In genomic region chr3:126961191-126961790, GRCh38 we compare ENCODE assay signal across 9 cellular contexts. TPM values are rescaled to one million over a fixed set of nuclear protein-coding genes. Genes with fewer than 3 reads are reported as not detected.
DNase-seq lines count a peak whose midpoint lies in the region; ATAC-seq and TF ChIP-seq lines count a peak whose summit lies in the region.
"Had no signal": no experiment of that assay in that cellular context is flagged by ENCODE, and none has a peak within 500 bp of the region (broad histone marks: within the 10 kb centered on the region; RNA-seq: fewer than 3 reads in every experiment).

No MANE protein-coding gene starts in this region.

- H3K27ac Mint-ChIP-seq in activated B cell treated with CpG ODN at 0.5 μM for 24 hours, result peak overlapping the region; percentile 24

- H3K27me3 Mint-ChIP-seq in activated B cell treated with CpG ODN at 0.5 μM for 24 hours, result no peaks in the 10 kb centered on the region

- H3K9me3 Mint-ChIP-seq in activated B cell treated with CpG ODN at 0.5 μM for 24 hours, result no peaks in the 10 kb centered on the region

- H3K36me3 Mint-ChIP-seq in activated B cell treated with CpG ODN at 0.5 μM for 24 hours (ENCODE audit: low read depth), result no peaks in the 10 kb centered on the region

- POLR2A ChIA-PET in activated B cell treated with CpG ODN at 0.5 μM for 24 hours (lab: Charles Lee), result interaction anchor here (0.6 to 2.8 kb wide), 6 partner anchors 8 to 66 kb away, joined by 3 to 20 read pairs (median 4); no protein-coding TSS in a partner anchor

- CTCF ChIA-PET in activated B cell treated with CpG ODN at 0.5 μM for 24 hours (lab: Charles Lee), result interaction anchor here (0.8 to 1.8 kb wide), 6 partner anchors 12 to 210 kb away, joined by 3 to 7 read pairs (median 4); partner anchors contain the start of gene PLXNA1

- H3K27ac ChIP-seq in layer of hippocampus (ENCODE audit: low read depth, low read length), result peak overlapping the region; percentile 32

- peak; percentile 77 for DNase-seq in AG08396 (ENCODE audit: low spot score)
- DNase-seq in activated B cell treated with CpG ODN at 0.5 μM for 24 hours, result no peak
- no peak for DNase-seq in effector CD8-positive, alpha-beta T cell (lab: John Stamatoyannopoulos, UW)
- DNase-seq in SW480 (ENCODE audit: low spot score), result no peak
- DNase-seq: NCI-H2029 had no signal

- no peak for TF ChIP-seq CTCF in activated B cell treated with CpG ODN at 0.5 μM for 24 hours (IDR thresholded peaks at IDR 0.05)

- no peak overlapping the region for H3K4me3 Mint-ChIP-seq in activated B cell treated with CpG ODN at 0.5 μM for 24 hours

- ATAC-seq in GM21825 (IDR thresholded peaks at IDR 0.05; ENCODE audit: unreplicated experiment) (peak; percentile 63), activated B cell treated with CpG ODN at 0.5 μM for 24 hours (ENCODE audit: low read depth) (peak; percentile 97), GM21619 (IDR thresholded peaks at IDR 0.05; ENCODE audit: unreplicated experiment) (no peak), GM18520 (IDR thresholded peaks at IDR 0.05; ENCODE audit: unreplicated experiment) (no peak)

- intact Hi-C loops in activated B cell treated with CpG ODN at 0.5 μM for 24 hours (cut with micrococcal nuclease), result loop anchor here (1.0 kb wide), 1 partner anchor 11 kb away; no protein-coding TSS in a partner anchor

- no peaks in the 10 kb centered on the region for H3K27me3 ChIP-seq in layer of hippocampus (ENCODE audit: control insufficient read depth, insufficient read depth, low read length)

- peaks cover 22% of the 10 kb centered on the region for H3K4me1 Mint-ChIP-seq in activated B cell treated with CpG ODN at 0.5 μM for 24 hours

RNA-seq across cellular contexts. Expression of gene PLXNA1, which starts 21.6 kb away (rescaled TPM):
- total RNA-seq in activated B cell treated with CpG ODN at 0.5 μM for 24 hours, result 47.2 and 55.2 TPM in 2 replicates

Comparison
In these comparisons a context has a peak if more than half of its experiments do, and no peak if none do; other contexts are left out.
1. ATAC-seq: peak in GM21825 (single experiment) and activated B cell treated with CpG ODN at 0.5 μM for 24 hours (single experiment); none in GM21619 (single experiment) and GM18520 (single experiment).